Comparison of ENCODE assay signal across 2 cellular contexts in the genomic region with DNA sequence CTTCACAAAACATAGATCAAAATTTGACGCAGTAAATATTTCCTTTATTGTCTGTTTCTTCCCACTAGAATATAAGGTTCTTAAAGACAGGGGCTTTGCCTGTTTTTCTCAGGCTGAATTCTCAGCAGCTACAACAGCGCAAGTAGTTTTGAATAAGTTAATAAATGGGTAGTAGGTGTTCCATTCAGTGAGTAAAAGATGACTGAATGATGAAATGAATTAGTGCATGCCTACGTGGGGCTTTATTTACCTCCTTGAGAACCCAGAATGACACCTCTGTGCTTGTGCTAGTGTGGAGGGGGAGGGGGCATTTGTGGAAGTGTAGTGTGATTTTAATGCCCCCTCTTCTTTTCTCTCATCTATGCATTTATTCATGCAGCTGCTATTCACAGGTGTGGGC.
TF ChIP-seq lines count a peak whose summit lies in the region.

No MANE protein-coding gene starts in this region.

TF ChIP-seq in GM23338, 12 proteins besides CTCF, POLR2A, EP300 and RAD21 (continues in another document):
- no peak for TF ChIP-seq JUNB (IDR thresholded peaks at IDR 0.05; ENCODE audit: unreplicated experiment)
- no peak for TF ChIP-seq EZH2 (IDR thresholded peaks at IDR 0.05; ENCODE audit: low read depth, unreplicated experiment)
- TF ChIP-seq POLR2AphosphoS5 (IDR thresholded peaks at IDR 0.05; ENCODE audit: low read depth): no peak
- TF ChIP-seq, protein P1, sequence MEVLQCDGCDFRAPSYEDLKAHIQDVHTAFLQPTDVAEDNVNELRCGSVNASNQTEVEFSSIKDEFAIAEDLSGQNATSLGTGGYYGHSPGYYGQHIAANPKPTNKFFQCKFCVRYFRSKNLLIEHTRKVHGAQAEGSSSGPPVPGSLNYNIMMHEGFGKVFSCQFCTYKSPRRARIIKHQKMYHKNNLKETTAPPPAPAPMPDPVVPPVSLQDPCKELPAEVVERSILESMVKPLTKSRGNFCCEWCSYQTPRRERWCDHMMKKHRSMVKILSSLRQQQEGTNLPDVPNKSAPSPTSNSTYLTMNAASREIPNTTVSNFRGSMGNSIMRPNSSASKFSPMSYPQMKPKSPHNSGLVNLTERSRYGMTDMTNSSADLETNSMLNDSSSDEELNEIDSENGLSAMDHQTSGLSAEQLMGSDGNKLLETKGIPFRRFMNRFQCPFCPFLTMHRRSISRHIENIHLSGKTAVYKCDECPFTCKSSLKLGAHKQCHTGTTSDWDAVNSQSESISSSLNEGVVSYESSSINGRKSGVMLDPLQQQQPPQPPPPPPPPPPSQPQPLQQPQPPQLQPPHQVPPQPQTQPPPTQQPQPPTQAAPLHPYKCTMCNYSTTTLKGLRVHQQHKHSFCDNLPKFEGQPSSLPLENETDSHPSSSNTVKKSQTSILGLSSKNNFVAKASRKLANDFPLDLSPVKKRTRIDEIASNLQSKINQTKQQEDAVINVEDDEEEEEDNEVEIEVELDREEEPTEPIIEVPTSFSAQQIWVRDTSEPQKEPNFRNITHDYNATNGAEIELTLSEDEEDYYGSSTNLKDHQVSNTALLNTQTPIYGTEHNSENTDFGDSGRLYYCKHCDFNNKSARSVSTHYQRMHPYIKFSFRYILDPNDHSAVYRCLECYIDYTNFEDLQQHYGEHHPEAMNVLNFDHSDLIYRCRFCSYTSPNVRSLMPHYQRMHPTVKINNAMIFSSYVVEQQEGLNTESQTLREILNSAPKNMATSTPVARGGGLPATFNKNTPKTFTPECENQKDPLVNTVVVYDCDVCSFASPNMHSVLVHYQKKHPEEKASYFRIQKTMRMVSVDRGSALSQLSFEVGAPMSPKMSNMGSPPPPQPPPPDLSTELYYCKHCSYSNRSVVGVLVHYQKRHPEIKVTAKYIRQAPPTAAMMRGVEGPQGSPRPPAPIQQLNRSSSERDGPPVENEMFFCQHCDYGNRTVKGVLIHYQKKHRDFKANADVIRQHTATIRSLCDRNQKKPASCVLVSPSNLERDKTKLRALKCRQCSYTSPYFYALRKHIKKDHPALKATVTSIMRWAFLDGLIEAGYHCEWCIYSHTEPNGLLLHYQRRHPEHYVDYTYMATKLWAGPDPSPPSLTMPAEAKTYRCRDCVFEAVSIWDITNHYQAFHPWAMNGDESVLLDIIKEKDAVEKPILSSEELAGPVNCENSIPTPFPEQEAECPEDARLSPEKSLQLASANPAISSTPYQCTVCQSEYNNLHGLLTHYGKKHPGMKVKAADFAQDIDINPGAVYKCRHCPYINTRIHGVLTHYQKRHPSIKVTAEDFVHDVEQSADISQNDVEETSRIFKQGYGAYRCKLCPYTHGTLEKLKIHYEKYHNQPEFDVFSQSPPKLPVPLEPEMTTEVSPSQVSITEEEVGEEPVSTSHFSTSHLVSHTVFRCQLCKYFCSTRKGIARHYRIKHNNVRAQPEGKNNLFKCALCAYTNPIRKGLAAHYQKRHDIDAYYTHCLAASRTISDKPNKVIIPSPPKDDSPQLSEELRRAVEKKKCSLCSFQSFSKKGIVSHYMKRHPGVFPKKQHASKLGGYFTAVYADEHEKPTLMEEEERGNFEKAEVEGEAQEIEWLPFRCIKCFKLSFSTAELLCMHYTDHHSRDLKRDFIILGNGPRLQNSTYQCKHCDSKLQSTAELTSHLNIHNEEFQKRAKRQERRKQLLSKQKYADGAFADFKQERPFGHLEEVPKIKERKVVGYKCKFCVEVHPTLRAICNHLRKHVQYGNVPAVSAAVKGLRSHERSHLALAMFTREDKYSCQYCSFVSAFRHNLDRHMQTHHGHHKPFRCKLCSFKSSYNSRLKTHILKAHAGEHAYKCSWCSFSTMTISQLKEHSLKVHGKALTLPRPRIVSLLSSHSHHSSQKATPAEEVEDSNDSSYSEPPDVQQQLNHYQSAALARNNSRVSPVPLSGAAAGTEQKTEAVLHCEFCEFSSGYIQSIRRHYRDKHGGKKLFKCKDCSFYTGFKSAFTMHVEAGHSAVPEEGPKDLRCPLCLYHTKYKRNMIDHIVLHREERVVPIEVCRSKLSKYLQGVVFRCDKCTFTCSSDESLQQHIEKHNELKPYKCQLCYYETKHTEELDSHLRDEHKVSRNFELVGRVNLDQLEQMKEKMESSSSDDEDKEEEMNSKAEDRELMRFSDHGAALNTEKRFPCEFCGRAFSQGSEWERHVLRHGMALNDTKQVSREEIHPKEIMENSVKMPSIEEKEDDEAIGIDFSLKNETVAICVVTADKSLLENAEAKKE (CRISPR knock-in tag; IDR thresholded peaks at IDR 0.05): no peak
- no peak for TF ChIP-seq ZNF114 (CRISPR knock-in tag; IDR thresholded peaks at IDR 0.05)
- TF ChIP-seq, protein P2, sequence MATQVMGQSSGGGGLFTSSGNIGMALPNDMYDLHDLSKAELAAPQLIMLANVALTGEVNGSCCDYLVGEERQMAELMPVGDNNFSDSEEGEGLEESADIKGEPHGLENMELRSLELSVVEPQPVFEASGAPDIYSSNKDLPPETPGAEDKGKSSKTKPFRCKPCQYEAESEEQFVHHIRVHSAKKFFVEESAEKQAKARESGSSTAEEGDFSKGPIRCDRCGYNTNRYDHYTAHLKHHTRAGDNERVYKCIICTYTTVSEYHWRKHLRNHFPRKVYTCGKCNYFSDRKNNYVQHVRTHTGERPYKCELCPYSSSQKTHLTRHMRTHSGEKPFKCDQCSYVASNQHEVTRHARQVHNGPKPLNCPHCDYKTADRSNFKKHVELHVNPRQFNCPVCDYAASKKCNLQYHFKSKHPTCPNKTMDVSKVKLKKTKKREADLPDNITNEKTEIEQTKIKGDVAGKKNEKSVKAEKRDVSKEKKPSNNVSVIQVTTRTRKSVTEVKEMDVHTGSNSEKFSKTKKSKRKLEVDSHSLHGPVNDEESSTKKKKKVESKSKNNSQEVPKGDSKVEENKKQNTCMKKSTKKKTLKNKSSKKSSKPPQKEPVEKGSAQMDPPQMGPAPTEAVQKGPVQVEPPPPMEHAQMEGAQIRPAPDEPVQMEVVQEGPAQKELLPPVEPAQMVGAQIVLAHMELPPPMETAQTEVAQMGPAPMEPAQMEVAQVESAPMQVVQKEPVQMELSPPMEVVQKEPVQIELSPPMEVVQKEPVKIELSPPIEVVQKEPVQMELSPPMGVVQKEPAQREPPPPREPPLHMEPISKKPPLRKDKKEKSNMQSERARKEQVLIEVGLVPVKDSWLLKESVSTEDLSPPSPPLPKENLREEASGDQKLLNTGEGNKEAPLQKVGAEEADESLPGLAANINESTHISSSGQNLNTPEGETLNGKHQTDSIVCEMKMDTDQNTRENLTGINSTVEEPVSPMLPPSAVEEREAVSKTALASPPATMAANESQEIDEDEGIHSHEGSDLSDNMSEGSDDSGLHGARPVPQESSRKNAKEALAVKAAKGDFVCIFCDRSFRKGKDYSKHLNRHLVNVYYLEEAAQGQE (IDR thresholded peaks at IDR 0.05; ENCODE audit: unreplicated experiment): no peak
- no peak for TF ChIP-seq EZH2phosphoT487 (IDR thresholded peaks at IDR 0.05; ENCODE audit: unreplicated experiment)
- TF ChIP-seq, protein P3, sequence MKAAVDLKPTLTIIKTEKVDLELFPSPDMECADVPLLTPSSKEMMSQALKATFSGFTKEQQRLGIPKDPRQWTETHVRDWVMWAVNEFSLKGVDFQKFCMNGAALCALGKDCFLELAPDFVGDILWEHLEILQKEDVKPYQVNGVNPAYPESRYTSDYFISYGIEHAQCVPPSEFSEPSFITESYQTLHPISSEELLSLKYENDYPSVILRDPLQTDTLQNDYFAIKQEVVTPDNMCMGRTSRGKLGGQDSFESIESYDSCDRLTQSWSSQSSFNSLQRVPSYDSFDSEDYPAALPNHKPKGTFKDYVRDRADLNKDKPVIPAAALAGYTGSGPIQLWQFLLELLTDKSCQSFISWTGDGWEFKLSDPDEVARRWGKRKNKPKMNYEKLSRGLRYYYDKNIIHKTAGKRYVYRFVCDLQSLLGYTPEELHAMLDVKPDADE (IDR thresholded peaks at IDR 0.05): no peak
- TF ChIP-seq ZNF331 (CRISPR knock-in tag; IDR thresholded peaks at IDR 0.05; ENCODE audit: low read depth): no peak
- no peak for TF ChIP-seq NANOG (IDR thresholded peaks at IDR 0.05; ENCODE audit: borderline replicate concordance)

TF ChIP-seq in H1, 55 proteins besides CTCF, POLR2A, EP300 and RAD21:
- no peak for TF ChIP-seq KDM5A (IDR thresholded peaks at IDR 0.05; ENCODE audit: low read length)
- TF ChIP-seq, protein P4, sequence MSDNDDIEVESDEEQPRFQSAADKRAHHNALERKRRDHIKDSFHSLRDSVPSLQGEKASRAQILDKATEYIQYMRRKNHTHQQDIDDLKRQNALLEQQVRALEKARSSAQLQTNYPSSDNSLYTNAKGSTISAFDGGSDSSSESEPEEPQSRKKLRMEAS (IDR thresholded peaks at IDR 0.05): no peak
- no peak for TF ChIP-seq CEBPB (IDR thresholded peaks at IDR 0.05; ENCODE audit: low read depth, low read length)
